Comparison of ENCODE assay signal across 9 cellular contexts in genomic region chr22:29727248-29727551, GRCh38. TPM values are rescaled to one million over a fixed set of nuclear protein-coding genes. Genes with fewer than 3 reads are reported as not detected.
DNase-seq lines count a peak whose midpoint lies in the region; ATAC-seq and TF ChIP-seq lines count a peak whose summit lies in the region.
"Had no signal": no experiment of that assay in that cellular context is flagged by ENCODE, and none has a peak within 500 bp of the region (broad histone marks: within the 10 kb centered on the region; RNA-seq: fewer than 3 reads in every experiment).

No MANE protein-coding gene starts in this region.

- no peaks in the 10 kb centered on the region for H3K9me3 ChIP-seq in neural progenitor cell (ENCODE audit: low read depth)

- H3K79me2 ChIP-seq in neural progenitor cell (ENCODE audit: low read depth), result no peaks in the 10 kb centered on the region

- no peak for ATAC-seq in GM21723 (IDR thresholded peaks at IDR 0.05; ENCODE audit: unreplicated experiment)
- ATAC-seq in HG02610 (IDR thresholded peaks at IDR 0.05; ENCODE audit: unreplicated experiment), result no peak

- H3K27me3 ChIP-seq in dorsolateral prefrontal cortex, result peaks cover 0 to 2% (median 0%) of the 10 kb centered on the region in 45 donors
- H3K27me3 ChIP-seq in neural progenitor cell, result peaks cover 10% of the 10 kb centered on the region

- H3K4me3 Mint-ChIP-seq in neural progenitor cell, result no peak overlapping the region

- H3K4me2 ChIP-seq in neural progenitor cell, result peak overlapping the region; percentile 63

- no peak overlapping the region for H2AFZ ChIP-seq in neural progenitor cell (replicated peaks)

- intact Hi-C loops in dorsolateral prefrontal cortex (cut with DNase I), result no loop called here

- no peak overlapping the region for H3K4me3 ChIP-seq in dorsolateral prefrontal cortex
- H3K4me3 ChIP-seq in neural progenitor cell, result no peak overlapping the region

- H3K4me1 Mint-ChIP-seq in neural progenitor cell, result peaks cover 11% of the 10 kb centered on the region

- H3K9me3 Mint-ChIP-seq in neural progenitor cell, result no peaks in the 10 kb centered on the region

- H3K36me3 ChIP-seq in neural progenitor cell, result no peaks in the 10 kb centered on the region

- peaks cover 12% of the 10 kb centered on the region for H3K27me3 Mint-ChIP-seq in neural progenitor cell (ENCODE audit: insufficient read depth, low read depth)

- H3K27ac Mint-ChIP-seq in neural progenitor cell, result no peak overlapping the region

- H3F3A ChIP-seq in neural progenitor cell (ENCODE audit: low read depth), result peaks cover 3% of the 10 kb centered on the region

- H3K36me3 Mint-ChIP-seq in neural progenitor cell, result no peaks in the 10 kb centered on the region

- TF ChIP-seq CTCF in GM12872 (IDR thresholded peaks at IDR 0.05; ENCODE audit: insufficient read depth, low read depth, low read length) (peak; percentile 52), dorsolateral prefrontal cortex (IDR thresholded peaks at IDR 0.05 in 54 of 56, conservative IDR thresholded peaks at IDR 0.05 in 2 of 56; ENCODE audit: low read depth in 1 of 56, partially characterized antibody in 56 of 56) (peak in 40 of 56 donors; percentile 17 to 60 (median 36)), neural progenitor cell (IDR thresholded peaks at IDR 0.05) (peak; percentile 54)

- H3K4me1 ChIP-seq in neural progenitor cell, result peaks cover 4% of the 10 kb centered on the region

- no peak overlapping the region for H3K9ac ChIP-seq in neural progenitor cell

- peak; percentile 14 for DNase-seq in NCI-H1092 (lab: John Stamatoyannopoulos, UW)
- peak in 1 of 10 donors; percentile 34 for DNase-seq in dorsolateral prefrontal cortex
- DNase-seq in neural progenitor cell (ENCODE audit: low spot score), result peak; percentile 84
- DNase-seq in NCI-H187 treated with DMSO at 0.1 percent for 48 hours (lab: John Stamatoyannopoulos, UW), result no peak
- DNase-seq in DMS79 treated with DMSO at 0.1 percent for 48 hours (lab: John Stamatoyannopoulos, UW), result no peak
- DNase-seq: stimulated activated CD4-positive, alpha-beta T cell treated with anti-CD3 and anti-CD28 coated beads, Interleukin-4, amount 100 ng/mL, for 4 hours had no signal

- no peaks in the 10 kb centered on the region for H4K20me1 ChIP-seq in neural progenitor cell (ENCODE audit: low read depth)

- H3K27ac ChIP-seq in dorsolateral prefrontal cortex (no peak overlapping the region), neural progenitor cell (no peak overlapping the region)

RNA-seq across cellular contexts. Expression of gene CABP7, which starts 7.4 kb away (rescaled TPM):
- total RNA-seq in dorsolateral prefrontal cortex, result 1 to 10 TPM; 1.4 to 8.2 (median 3.5) TPM
- 0.09 TPM in 1 of 2 replicates, not detected in the other for total RNA-seq in neural progenitor cell (ENCODE audit: low replicate concordance)

RNA-seq across cellular contexts. Expression of gene ZMAT5, which starts 39.6 kb away (rescaled TPM):
- total RNA-seq in dorsolateral prefrontal cortex (10 to 100 TPM; 13.5 to 32.9 (median 20.5) TPM), neural progenitor cell (ENCODE audit: low replicate concordance) (20.8 and 26.7 TPM in 2 replicates)

RNA-seq across cellular contexts. Expression of gene UQCR10, which starts 40.0 kb away (rescaled TPM):
- total RNA-seq in dorsolateral prefrontal cortex (100 to 1,000 TPM in 61 of 120 experiments, 10 to 100 TPM in 59; 57.3 to 129 (median 100) TPM), neural progenitor cell (ENCODE audit: low replicate concordance) (48.7 and 57.5 TPM in 2 replicates)

Comparison
In these comparisons a context has a peak if more than half of its experiments do, and no peak if none do; other contexts are left out.
1. DNase-seq: peak in NCI-H1092 (single experiment) and neural progenitor cell (single experiment); none in NCI-H187 treated with DMSO at 0.1 percent for 48 hours (single experiment) and DMS79 treated with DMSO at 0.1 percent for 48 hours (single experiment).
2. Peak in every context shown above with its lines, with median percentiles within 50 percentile points of each other: CTCF ChIP-seq.